In the genomic region with DNA sequence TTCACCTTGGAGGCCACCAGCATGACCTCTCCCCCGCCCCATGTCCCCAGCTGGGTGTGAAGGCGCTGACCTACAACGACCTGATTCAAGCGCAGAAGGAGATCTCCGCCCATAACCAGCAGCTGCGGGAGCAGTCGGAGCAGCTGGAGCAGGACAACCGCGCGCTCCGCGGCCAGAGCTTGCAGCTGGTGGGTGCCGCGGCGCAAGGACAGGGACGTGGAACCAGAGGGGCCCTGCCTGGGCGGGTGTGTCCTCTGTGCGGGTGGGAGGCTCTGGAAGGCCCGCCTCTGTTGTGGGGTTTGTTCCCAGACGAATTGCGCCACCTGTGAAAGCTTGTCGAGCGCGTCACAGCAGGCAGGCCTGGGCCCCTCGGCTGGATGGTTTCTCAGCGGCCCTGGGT, we compare ENCODE assay signal across 23 cellular contexts. TPM values are rescaled to one million over a fixed set of nuclear protein-coding genes. Genes with fewer than 3 reads are reported as not detected.
DNase-seq lines count a peak whose midpoint lies in the region; ATAC-seq, FAIRE-seq and TF ChIP-seq lines count a peak whose summit lies in the region.
"Had no signal": no experiment of that assay in that cellular context is flagged by ENCODE, and none has a peak within 500 bp of the region (broad histone marks: within the 10 kb centered on the region; RNA-seq: fewer than 3 reads in every experiment).

No MANE protein-coding gene starts in this region.

- no peak for ATAC-seq in WTC11
- no peak for ATAC-seq in HG02588 (IDR thresholded peaks at IDR 0.05; ENCODE audit: unreplicated experiment)
- ATAC-seq: effector memory CD8-positive, alpha-beta T cell; natural killer cell treated with Interleukin-12 subunit alpha and Interleukin-12 subunit beta and Interleukin-15 and Interleukin-18, amount 100 ng/mL, for 72 hours had no signal

- H3K9me3 Mint-ChIP-seq in WTC11, result no peaks in the 10 kb centered on the region
- H3K9me3 Mint-ChIP-seq: central memory CD8-positive, alpha-beta T cell; effector memory CD8-positive, alpha-beta T cell; natural killer cell treated with Interleukin-12 subunit alpha and Interleukin-12 subunit beta and Interleukin-15 and Interleukin-18, amount 100 ng/mL, for 72 hours had no signal

- CTCF ChIA-PET in HEK293 (lab: Yijun Ruan, JAX) (interaction anchor here (1.6 kb wide), 1 partner anchor 58 kb away, joined by 6 read pairs; no protein-coding TSS in a partner anchor), WTC11 (lab: Charles Lee) (interaction anchor here (0.9 to 2.2 kb wide), 3 partner anchors 15 to 103 kb away, joined by 3 to 13 read pairs (median 3); no protein-coding TSS in a partner anchor)

- POLR2A ChIA-PET in HEK293 (lab: Yijun Ruan, JAX), result no interaction called here
- POLR2A ChIA-PET in WTC11 (lab: Charles Lee), result no interaction called here

- H3K9me3 ChIP-seq in HEK293 (ENCODE audit: control insufficient read depth, insufficient read depth, low read depth, low read length) (no peaks in the 10 kb centered on the region), small intestine (ENCODE audit: control insufficient read depth, low read depth) (no peaks in the 10 kb centered on the region)
- H3K9me3 ChIP-seq: adrenal gland, thoracic aorta had no signal

- H3K4me3 ChIP-seq in HEK293 (ENCODE audit: low read depth, low read length), result no peak overlapping the region
- peak overlapping the region in 1 of 2 donors; percentile 28 for H3K4me3 ChIP-seq in small intestine (ENCODE audit: low read depth in 1 of 2, low read length in 2 of 2)
- H3K4me3 ChIP-seq: adrenal gland, thoracic aorta had no signal

- H3K27me3 Mint-ChIP-seq in WTC11 (ENCODE audit: low read depth), result no peaks in the 10 kb centered on the region
- H3K27me3 Mint-ChIP-seq: central memory CD8-positive, alpha-beta T cell; effector memory CD8-positive, alpha-beta T cell; natural killer cell treated with Interleukin-12 subunit alpha and Interleukin-12 subunit beta and Interleukin-15 and Interleukin-18, amount 100 ng/mL, for 72 hours had no signal

- H3K4me3 Mint-ChIP-seq in WTC11, result no peak overlapping the region
- H3K4me3 Mint-ChIP-seq: central memory CD8-positive, alpha-beta T cell; effector memory CD8-positive, alpha-beta T cell; natural killer cell treated with Interleukin-12 subunit alpha and Interleukin-12 subunit beta and Interleukin-15 and Interleukin-18, amount 100 ng/mL, for 72 hours had no signal

- no peaks in the 10 kb centered on the region for H3K4me1 ChIP-seq in HEK293 (ENCODE audit: control insufficient read depth, insufficient read depth, low read length)
- H3K4me1 ChIP-seq in small intestine (ENCODE audit: control insufficient read depth in 2 of 2, insufficient read depth in 1 of 2, low read depth in 1 of 2, low read length in 1 of 2), result no peaks in the 10 kb centered on the region

- H3K4me1 Mint-ChIP-seq in WTC11, result no peaks in the 10 kb centered on the region
- H3K4me1 Mint-ChIP-seq: central memory CD8-positive, alpha-beta T cell had no signal

- DNase-seq in WTC11 (ENCODE audit: low spot score), result no peak
- peak; percentile 52 for DNase-seq in left kidney (ENCODE audit: low read depth, low spot score)
- peak; percentile 34 for DNase-seq in small intestine
- no peak for DNase-seq in DMS 273 treated with DMSO at 0.1 percent for 48 hours (lab: John Stamatoyannopoulos, UW)
- DNase-seq in 8988T, result no peak
- DNase-seq: activated CD4-positive, alpha-beta T cell treated with anti-CD3 and anti-CD28 coated beads, Interleukin-2, amount 50 U/mL, for 4 hours; adrenal gland; DMS153; effector memory CD8-positive, alpha-beta T cell; foreskin fibroblast; HCEC 1CT; NCI-H2029; NCI-H526 treated with DMSO at 0.1 percent for 48 hours; PC-3; stimulated activated CD4-positive, alpha-beta T cell treated with anti-CD3 and anti-CD28 coated beads, Interleukin-2, amount 100 ng/mL, for 24 hours had no signal

- H3K36me3 ChIP-seq in HEK293 (ENCODE audit: control insufficient read depth in 2 of 2, insufficient read depth in 1 of 2, low read length in 2 of 2) (peaks cover 0 to 88% of the 10 kb centered on the region in 2 experiments; a peak in 2 of 3 replicates), small intestine (ENCODE audit: control insufficient read depth in 2 of 2, insufficient read depth in 2 of 2, low read length in 2 of 2) (peaks cover 25 to 35% of the 10 kb centered on the region in 2 donors)

- peaks cover 40% of the 10 kb centered on the region for H3K36me3 Mint-ChIP-seq in WTC11

- H3K27me3 ChIP-seq in small intestine (ENCODE audit: control insufficient read depth in 2 of 2, insufficient read depth in 2 of 2, low read length in 2 of 2), result no peaks in the 10 kb centered on the region
- H3K27me3 ChIP-seq: adrenal gland had no signal

- H3K27ac Mint-ChIP-seq in WTC11, result peak overlapping the region; percentile 41; the same call in 1 of the 2 replicates
- H3K27ac Mint-ChIP-seq: effector memory CD8-positive, alpha-beta T cell; natural killer cell treated with Interleukin-12 subunit alpha and Interleukin-12 subunit beta and Interleukin-15 and Interleukin-18, amount 100 ng/mL, for 72 hours had no signal

- H3K27ac ChIP-seq in HEK293 (ENCODE audit: extremely low read depth, low read depth, low read length) (no peak overlapping the region), small intestine (ENCODE audit: low read depth in 1 of 2, low read length in 1 of 2) (peak overlapping the region; percentile 85 to 91)
- H3K27ac ChIP-seq: adrenal gland, thoracic aorta had no signal

- 31 to 71% (median 50%) methylated on average over 26 of the region's 26 CpGs for WGBS in small intestine, 3 donors

- TF ChIP-seq CTCF in HEK293 (tag by site-specific recombination; IDR thresholded peaks at IDR 0.05), result no peak
- TF ChIP-seq CTCF in WTC11 (IDR thresholded peaks at IDR 0.05), result no peak

- FAIRE-seq in small intestine (lab: Jason Lieb, UNC), result no peak
- FAIRE-seq: TTC549 had no signal

TF ChIP-seq in HEK293, 187 proteins besides CTCF, POLR2A, EP300 and RAD21 (continues in another document):
- TF ChIP-seq EGR2 (tag by site-specific recombination; IDR thresholded peaks at IDR 0.05; ENCODE audit: low read depth) (0 out of 2 replicates have a peak, but pooled peaks have one; percentile 11), ZNF624 (tag by site-specific recombination; IDR thresholded peaks at IDR 0.05) (no peak), ZFHX2 (tag by site-specific recombination; conservative IDR thresholded peaks at IDR 0.05) (0 out of 2 replicates have a peak, but pooled peaks have one; percentile 26), ZNF660 (tag by site-specific recombination; IDR thresholded peaks at IDR 0.05) (no peak)
- TF ChIP-seq, protein P1, sequence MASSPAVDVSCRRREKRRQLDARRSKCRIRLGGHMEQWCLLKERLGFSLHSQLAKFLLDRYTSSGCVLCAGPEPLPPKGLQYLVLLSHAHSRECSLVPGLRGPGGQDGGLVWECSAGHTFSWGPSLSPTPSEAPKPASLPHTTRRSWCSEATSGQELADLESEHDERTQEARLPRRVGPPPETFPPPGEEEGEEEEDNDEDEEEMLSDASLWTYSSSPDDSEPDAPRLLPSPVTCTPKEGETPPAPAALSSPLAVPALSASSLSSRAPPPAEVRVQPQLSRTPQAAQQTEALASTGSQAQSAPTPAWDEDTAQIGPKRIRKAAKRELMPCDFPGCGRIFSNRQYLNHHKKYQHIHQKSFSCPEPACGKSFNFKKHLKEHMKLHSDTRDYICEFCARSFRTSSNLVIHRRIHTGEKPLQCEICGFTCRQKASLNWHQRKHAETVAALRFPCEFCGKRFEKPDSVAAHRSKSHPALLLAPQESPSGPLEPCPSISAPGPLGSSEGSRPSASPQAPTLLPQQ (tag by site-specific recombination; IDR thresholded peaks at IDR 0.05), result no peak

TF ChIP-seq in WTC11, 78 proteins besides CTCF, POLR2A, EP300 and RAD21:
- TF ChIP-seq ZNF317 (CRISPR knock-in tag; IDR thresholded peaks at IDR 0.05; ENCODE audit: borderline replicate concordance, low read depth) (no peak), HMGA2 (CRISPR knock-in tag; IDR thresholded peaks at IDR 0.05) (no peak), TP53 (CRISPR knock-in tag; IDR thresholded peaks at IDR 0.05) (no peak)
- TF ChIP-seq, protein P2, sequence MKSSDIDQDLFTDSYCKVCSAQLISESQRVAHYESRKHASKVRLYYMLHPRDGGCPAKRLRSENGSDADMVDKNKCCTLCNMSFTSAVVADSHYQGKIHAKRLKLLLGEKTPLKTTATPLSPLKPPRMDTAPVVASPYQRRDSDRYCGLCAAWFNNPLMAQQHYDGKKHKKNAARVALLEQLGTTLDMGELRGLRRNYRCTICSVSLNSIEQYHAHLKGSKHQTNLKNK (CRISPR knock-in tag; IDR thresholded peaks at IDR 0.05), result no peak
TF ChIP-seq in WTC11: peak in this region for 0.

RNA-seq across cellular contexts. Expression of gene PLEKHJ1, which starts 22.3 kb away (rescaled TPM):
- 164 to 189 TPM (median 167 TPM) in 3 replicates for total RNA-seq in WTC11 (2021)
- 100 to 1,000 TPM; 269 to 307 (median 286) TPM for polyA plus RNA-seq in small intestine

RNA-seq across cellular contexts. Expression of gene SF3A2, which starts 22.8 kb away (rescaled TPM):
- 167 to 184 TPM (median 169 TPM) in 3 replicates for total RNA-seq in WTC11 (2021)
- 10 to 100 TPM; 31.8 to 45.5 (median 35.1) TPM for polyA plus RNA-seq in small intestine

RNA-seq across cellular contexts. Expression of gene AMH, which starts 35.3 kb away (rescaled TPM):
- 4.7 to 11.2 TPM (median 5.2 TPM) in 3 replicates for total RNA-seq in WTC11 (2021)
- 1 to 10 TPM; 1.1 to 3.0 (median 1.9) TPM for polyA plus RNA-seq in small intestine

RNA-seq across cellular contexts. Expression of gene JSRP1, which starts 42.4 kb away (rescaled TPM):
- total RNA-seq in WTC11 (2021), result 0.33 to 1.4 TPM (median 0.73 TPM) in 3 replicates
- 1 to 10 TPM in 2 of 3 donors, under 1 TPM in 1; 0.69 to 1.9 (median 1.3) TPM for polyA plus RNA-seq in small intestine
- total RNA-seq: lower leg skin, PC-3, thoracic aorta had no signal
- polyA plus RNA-seq: BJ had no signal

RNA-seq across cellular contexts. Expression of gene DOT1L, which starts 50.1 kb away (rescaled TPM):
- 99.2 to 111 TPM (median 103 TPM) in 3 replicates for total RNA-seq in WTC11 (2021)
- polyA plus RNA-seq in small intestine, result 10 to 100 TPM; 15.1 to 22.8 (median 18.2) TPM

Comparison
In these comparisons a context has a peak if more than half of its experiments do, and no peak if none do; other contexts are left out.
1. DNase-seq: peak in left kidney (single experiment) and small intestine (single experiment); none in WTC11 (single experiment), DMS 273 treated with DMSO at 0.1 percent for 48 hours (single experiment) and 8988T (single experiment).